In genomic region chr13:58160980-58161379, GRCh38 we compare ENCODE assay signal across 30 cellular contexts.
"Had no signal": no experiment of that assay in that cellular context is flagged by ENCODE, and none has a peak within 500 bp of the region (broad histone marks: within the 10 kb centered on the region; RNA-seq: fewer than 3 reads in every experiment).

No MANE protein-coding gene starts in this region.

- H3K4me1 ChIP-seq: pancreas, prostate gland, spleen, suprapubic skin, testis, tibial artery, transverse colon, upper lobe of right lung, uterus had no signal

- H3K4me2 ChIP-seq: smooth muscle cell had no signal

- H3K9me3 Mint-ChIP-seq: nephron, neural crest cell, type B pancreatic cell had no signal

- H3K4me1 Mint-ChIP-seq: naive thymus-derived CD4-positive, alpha-beta T cell; natural killer cell; nephron; stimulated activated memory B cell treated with anti-CD40 and anti-IgM and Interleukin-4, amounts not matched to agents 10 μg/mL and 1 μg/mL and 100 μg/mL, for 72 hours; stimulated activated naive CD8-positive, alpha-beta T cell treated with anti-CD3 and anti-CD28 coated beads, Interleukin-15, amount 100 ng/mL, for 72 hours had no signal

- H3K36me3 Mint-ChIP-seq: naive thymus-derived CD4-positive, alpha-beta T cell; natural killer cell; stimulated activated memory B cell treated with anti-CD40 and anti-IgM and Interleukin-4, amounts not matched to agents 10 μg/mL and 1 μg/mL and 100 μg/mL, for 72 hours; type B pancreatic cell had no signal

- ATAC-seq: naive thymus-derived CD4-positive, alpha-beta T cell; natural killer cell; pancreas; right cardiac atrium; sciatic nerve; stimulated activated memory B cell treated with anti-CD40 and anti-IgM and Interleukin-4, amounts not matched to agents 10 μg/mL and 1 μg/mL and 100 μg/mL, for 72 hours; stimulated activated naive CD8-positive, alpha-beta T cell treated with anti-CD3 and anti-CD28 coated beads, Interleukin-15, amount 100 ng/mL, for 72 hours; stimulated activated naive CD8-positive, alpha-beta T cell treated with anti-CD3 and anti-CD28 coated beads, Interleukin-15, Interleukin-2, amounts not matched to agents 100 U/mL and 50 U/mL, for 24 hours; upper lobe of right lung had no signal

- DNase-seq: naive thymus-derived CD4-positive, alpha-beta T cell; natural killer cell; nucleus accumbens; pancreas; right cardiac atrium; spleen; stimulated activated CD4-positive, alpha-beta T cell treated with anti-CD3 and anti-CD28 coated beads, Interleukin-12 subunit alpha, Interleukin-12 subunit beta, amount 100 ng/mL, for 4 hours; stimulated activated CD4-positive, alpha-beta T cell treated with anti-CD3 and anti-CD28 coated beads, Interleukin-1b, Interleukin-23, amount 100 ng/mL, for 48 hours; stimulated activated CD4-positive, alpha-beta T cell treated with anti-CD3 and anti-CD28 coated beads, Interleukin-4, amount 100 ng/mL, for 1 hour; stimulated activated CD4-positive, alpha-beta T cell treated with anti-CD3 and anti-CD28 coated beads, Interleukin-4, amount 100 ng/mL, for 4 hours; stimulated activated CD8-positive, alpha-beta memory T cell treated with anti-CD3 and anti-CD28 coated beads, Interleukin-4, amount 100 ng/mL, for 48 hours; stimulated activated naive CD4-positive, alpha-beta T cell; stimulated activated naive CD8-positive, alpha-beta T cell treated with anti-CD3 and anti-CD28 coated beads, Interleukin-15, amount 100 ng/mL, for 72 hours; stimulated activated naive CD8-positive, alpha-beta T cell treated with anti-CD3 and anti-CD28 coated beads, Interleukin-15, Interleukin-2, amounts not matched to agents 100 U/mL and 50 U/mL, for 24 hours; substantia nigra; testis; tibial artery; transverse colon; upper lobe of right lung; uterus had no signal

- H3K27me3 ChIP-seq: neutrophil, pancreas, spleen, suprapubic skin, testis, tibial artery, transverse colon, upper lobe of right lung, uterus had no signal

- H3K4me3 Mint-ChIP-seq: naive thymus-derived CD4-positive, alpha-beta T cell; natural killer cell; nephron; neural crest cell; stimulated activated memory B cell treated with anti-CD40 and anti-IgM and Interleukin-4, amounts not matched to agents 10 μg/mL and 1 μg/mL and 100 μg/mL, for 72 hours; stimulated activated naive CD8-positive, alpha-beta T cell treated with anti-CD3 and anti-CD28 coated beads, Interleukin-15, amount 100 ng/mL, for 72 hours; type B pancreatic cell had no signal

- H3K36me3 ChIP-seq: neutrophil, pancreas, prostate gland, spleen, suprapubic skin, tibial artery, transverse colon, upper lobe of right lung, uterus had no signal

- H3K4me3 ChIP-seq: pancreas, prostate gland, skin epidermis, smooth muscle cell, spleen, suprapubic skin, testis, tibial artery, transverse colon, upper lobe of right lung, uterus had no signal

- H3K27me3 Mint-ChIP-seq: naive thymus-derived CD4-positive, alpha-beta T cell; stimulated activated memory B cell treated with anti-CD40 and anti-IgM and Interleukin-4, amounts not matched to agents 10 μg/mL and 1 μg/mL and 100 μg/mL, for 72 hours; stimulated activated naive CD8-positive, alpha-beta T cell treated with anti-CD3 and anti-CD28 coated beads, Interleukin-15, amount 100 ng/mL, for 72 hours; type B pancreatic cell had no signal

- H3K27ac ChIP-seq: neutrophil, pancreas, prostate gland, skin epidermis, spleen, suprapubic skin, testis, tibial artery, transverse colon, upper lobe of right lung, uterus had no signal

- H3K9me3 ChIP-seq: neutrophil, pancreas, prostate gland, spleen, suprapubic skin, testis, tibial artery, transverse colon, upper lobe of right lung, uterus had no signal

- H3K27ac Mint-ChIP-seq: naive thymus-derived CD4-positive, alpha-beta T cell; natural killer cell; nephron; stimulated activated memory B cell treated with anti-CD40 and anti-IgM and Interleukin-4, amounts not matched to agents 10 μg/mL and 1 μg/mL and 100 μg/mL, for 72 hours; stimulated activated naive CD8-positive, alpha-beta T cell treated with anti-CD3 and anti-CD28 coated beads, Interleukin-15, amount 100 ng/mL, for 72 hours; type B pancreatic cell had no signal
